ENCODE assay signal across 23 cellular contexts in the genomic region with DNA sequence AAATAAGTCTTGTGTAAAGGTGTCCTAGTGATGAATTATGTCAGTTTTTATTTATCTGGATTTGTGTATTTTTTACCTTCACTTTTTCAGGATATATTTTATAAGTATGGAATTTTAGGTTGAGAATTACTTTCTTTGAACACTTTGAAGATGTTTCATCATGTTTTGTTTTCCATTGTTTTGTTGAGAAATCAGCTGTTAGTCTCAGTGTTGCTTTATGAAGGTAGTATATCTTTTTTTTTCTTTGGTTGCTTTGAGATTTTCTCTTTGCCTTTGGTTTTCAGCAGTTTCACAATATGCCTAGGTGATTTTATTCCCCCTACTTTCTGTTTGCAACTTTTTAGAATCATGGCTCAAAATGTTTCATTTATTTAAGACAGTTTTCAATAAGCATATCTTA.
"Had no signal": no experiment of that assay in that cellular context is flagged by ENCODE, and none has a peak within 500 bp of the region (broad histone marks: within the 10 kb centered on the region; RNA-seq: fewer than 3 reads in every experiment).

No MANE protein-coding gene starts in this region.

- FAIRE-seq: RCC 7860 had no signal

- H3K36me3 ChIP-seq: SJSA1 had no signal

- H3K27me3 Mint-ChIP-seq: IgD-negative memory B cell had no signal

- H3K27ac Mint-ChIP-seq: IgD-negative memory B cell had no signal

- H3K9me3 ChIP-seq: SJSA1 had no signal

- H3K27ac ChIP-seq: SJSA1, SK-N-MC had no signal

- H3K4me3 Mint-ChIP-seq: IgD-negative memory B cell had no signal

- H3K4me3 ChIP-seq: SJSA1, SK-N-MC had no signal

- H3K9me3 Mint-ChIP-seq: IgD-negative memory B cell had no signal

- H3K27me3 ChIP-seq: SJSA1 had no signal

- DNase-seq: KBM-7, MV-4-11, NCI-H1048, NCI-H1105, NCI-H1417, NCI-H1436 treated with DMSO at 0.1 percent for 48 hours, NCI-H1694, NCI-H187 treated with DMSO at 0.1 percent for 48 hours, NCI-H2081, NCI-H2107, NCI-H2227 treated with DMSO at 0.1 percent for 48 hours, NCI-H446, NCI-H510A, NCI-H524 treated with DMSO at 0.1 percent for 48 hours, NCI-H69, NCI-H774, Right ventricle myocardium superior, RPMI8226, SIG-M5 had no signal
